ENCODE assay signal across 14 cellular contexts in the genomic region with DNA sequence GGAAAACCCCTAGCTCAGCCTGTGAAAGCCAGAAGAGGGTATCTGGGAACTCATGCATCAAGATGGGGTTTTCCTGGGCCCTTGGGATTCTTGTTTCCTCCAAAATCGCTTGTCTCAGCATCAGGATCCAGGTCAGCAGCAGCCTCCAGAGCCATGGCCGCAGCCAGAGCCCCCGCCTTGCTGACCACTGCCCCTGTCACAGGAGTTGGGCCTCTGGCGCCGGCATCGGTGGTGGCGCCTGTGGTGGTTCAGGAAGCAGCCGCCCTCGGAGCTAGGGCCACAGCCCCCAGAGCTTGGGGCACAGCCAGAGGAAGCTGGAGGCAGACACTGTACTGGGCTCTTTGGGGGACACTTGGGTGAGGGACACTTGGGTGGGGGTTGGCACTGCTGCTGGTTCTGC. TPM values are rescaled to one million over a fixed set of nuclear protein-coding genes. Genes with fewer than 3 reads are reported as not detected.
"Had no signal": no experiment of that assay in that cellular context is flagged by ENCODE, and none has a peak within 500 bp of the region (broad histone marks: within the 10 kb centered on the region; RNA-seq: fewer than 3 reads in every experiment).

No MANE protein-coding gene starts in this region.

RNA-seq across cellular contexts. Expression of a gene that starts 0.8 kb away (rescaled TPM):
- total RNA-seq: activated B cell treated with CpG ODN at 0.5 μM for 24 hours; activated CD4-positive, alpha-beta memory T cell treated with anti-CD3 and anti-CD28 coated beads for 36 hours; activated CD4-positive, alpha-beta memory T cell treated with anti-CD3 and anti-CD28 coated beads, Interleukin-2, amount 10 ng/mL, durations not matched to agents 7 days and 5 days; activated CD4-positive, alpha-beta T cell treated with anti-CD3 and anti-CD28 coated beads for 36 hours; activated CD4-positive, alpha-beta T cell treated with anti-CD3 and anti-CD28 coated beads, Interleukin-2, amount 10 ng/mL, durations not matched to agents 24 days and 14 days; activated CD4-positive, alpha-beta T cell treated with anti-CD3 and anti-CD28 coated beads, Interleukin-2, amount 10 ng/mL, durations not matched to agents 7 days and 5 days; activated CD8-positive, alpha-beta memory T cell treated with anti-CD3 and anti-CD28 coated beads for 36 hours; activated CD8-positive, alpha-beta memory T cell treated with anti-CD3 and anti-CD28 coated beads, Interleukin-2, amount 10 ng/mL, durations not matched to agents 7 days and 5 days; activated CD8-positive, alpha-beta T cell treated with anti-CD3 and anti-CD28 coated beads for 36 hours; activated CD8-positive, alpha-beta T cell treated with anti-CD3 and anti-CD28 coated beads, Interleukin-2, amount 10 ng/mL, durations not matched to agents 7 days and 5 days; T-helper 1 cell treated with Interleukin-12 subunit alpha and Interleukin-12 subunit beta and Interleukin-4 antibody, amounts not matched to agents 30 ng/mL and 1 ng/mL, for 36 hours; T-helper 17 cell; T-helper 2 cell treated with Interferon-gamma antibody and Interleukin-4, amounts not matched to agents 100 ng/mL and 5 ng/mL, for 36 hours; WTC11 had no signal

RNA-seq across cellular contexts. Expression of a gene that starts 12.9 kb away (rescaled TPM):
- total RNA-seq: activated B cell treated with CpG ODN at 0.5 μM for 24 hours; activated CD4-positive, alpha-beta memory T cell treated with anti-CD3 and anti-CD28 coated beads for 36 hours; activated CD4-positive, alpha-beta memory T cell treated with anti-CD3 and anti-CD28 coated beads, Interleukin-2, amount 10 ng/mL, durations not matched to agents 7 days and 5 days; activated CD4-positive, alpha-beta T cell treated with anti-CD3 and anti-CD28 coated beads for 36 hours; activated CD4-positive, alpha-beta T cell treated with anti-CD3 and anti-CD28 coated beads, Interleukin-2, amount 10 ng/mL, durations not matched to agents 24 days and 14 days; activated CD4-positive, alpha-beta T cell treated with anti-CD3 and anti-CD28 coated beads, Interleukin-2, amount 10 ng/mL, durations not matched to agents 7 days and 5 days; activated CD8-positive, alpha-beta memory T cell treated with anti-CD3 and anti-CD28 coated beads for 36 hours; activated CD8-positive, alpha-beta memory T cell treated with anti-CD3 and anti-CD28 coated beads, Interleukin-2, amount 10 ng/mL, durations not matched to agents 7 days and 5 days; activated CD8-positive, alpha-beta T cell treated with anti-CD3 and anti-CD28 coated beads for 36 hours; activated CD8-positive, alpha-beta T cell treated with anti-CD3 and anti-CD28 coated beads, Interleukin-2, amount 10 ng/mL, durations not matched to agents 7 days and 5 days; T-helper 1 cell treated with Interleukin-12 subunit alpha and Interleukin-12 subunit beta and Interleukin-4 antibody, amounts not matched to agents 30 ng/mL and 1 ng/mL, for 36 hours; T-helper 17 cell; T-helper 2 cell treated with Interferon-gamma antibody and Interleukin-4, amounts not matched to agents 100 ng/mL and 5 ng/mL, for 36 hours; WTC11 had no signal

RNA-seq across cellular contexts. Expression of a gene that starts 20.5 kb away (rescaled TPM):
- total RNA-seq: activated B cell treated with CpG ODN at 0.5 μM for 24 hours; activated CD4-positive, alpha-beta memory T cell treated with anti-CD3 and anti-CD28 coated beads for 36 hours; activated CD4-positive, alpha-beta memory T cell treated with anti-CD3 and anti-CD28 coated beads, Interleukin-2, amount 10 ng/mL, durations not matched to agents 7 days and 5 days; activated CD4-positive, alpha-beta T cell treated with anti-CD3 and anti-CD28 coated beads for 36 hours; activated CD4-positive, alpha-beta T cell treated with anti-CD3 and anti-CD28 coated beads, Interleukin-2, amount 10 ng/mL, durations not matched to agents 24 days and 14 days; activated CD4-positive, alpha-beta T cell treated with anti-CD3 and anti-CD28 coated beads, Interleukin-2, amount 10 ng/mL, durations not matched to agents 7 days and 5 days; activated CD8-positive, alpha-beta memory T cell treated with anti-CD3 and anti-CD28 coated beads for 36 hours; activated CD8-positive, alpha-beta memory T cell treated with anti-CD3 and anti-CD28 coated beads, Interleukin-2, amount 10 ng/mL, durations not matched to agents 7 days and 5 days; activated CD8-positive, alpha-beta T cell treated with anti-CD3 and anti-CD28 coated beads for 36 hours; activated CD8-positive, alpha-beta T cell treated with anti-CD3 and anti-CD28 coated beads, Interleukin-2, amount 10 ng/mL, durations not matched to agents 7 days and 5 days; T-helper 1 cell treated with Interleukin-12 subunit alpha and Interleukin-12 subunit beta and Interleukin-4 antibody, amounts not matched to agents 30 ng/mL and 1 ng/mL, for 36 hours; T-helper 17 cell; T-helper 2 cell treated with Interferon-gamma antibody and Interleukin-4, amounts not matched to agents 100 ng/mL and 5 ng/mL, for 36 hours; WTC11 had no signal

RNA-seq across cellular contexts. Expression of a gene that starts 34.1 kb away (rescaled TPM):
- total RNA-seq: activated B cell treated with CpG ODN at 0.5 μM for 24 hours; activated CD4-positive, alpha-beta memory T cell treated with anti-CD3 and anti-CD28 coated beads for 36 hours; activated CD4-positive, alpha-beta memory T cell treated with anti-CD3 and anti-CD28 coated beads, Interleukin-2, amount 10 ng/mL, durations not matched to agents 7 days and 5 days; activated CD4-positive, alpha-beta T cell treated with anti-CD3 and anti-CD28 coated beads for 36 hours; activated CD4-positive, alpha-beta T cell treated with anti-CD3 and anti-CD28 coated beads, Interleukin-2, amount 10 ng/mL, durations not matched to agents 24 days and 14 days; activated CD4-positive, alpha-beta T cell treated with anti-CD3 and anti-CD28 coated beads, Interleukin-2, amount 10 ng/mL, durations not matched to agents 7 days and 5 days; activated CD8-positive, alpha-beta memory T cell treated with anti-CD3 and anti-CD28 coated beads for 36 hours; activated CD8-positive, alpha-beta memory T cell treated with anti-CD3 and anti-CD28 coated beads, Interleukin-2, amount 10 ng/mL, durations not matched to agents 7 days and 5 days; activated CD8-positive, alpha-beta T cell treated with anti-CD3 and anti-CD28 coated beads for 36 hours; activated CD8-positive, alpha-beta T cell treated with anti-CD3 and anti-CD28 coated beads, Interleukin-2, amount 10 ng/mL, durations not matched to agents 7 days and 5 days; T-helper 1 cell treated with Interleukin-12 subunit alpha and Interleukin-12 subunit beta and Interleukin-4 antibody, amounts not matched to agents 30 ng/mL and 1 ng/mL, for 36 hours; T-helper 17 cell; T-helper 2 cell treated with Interferon-gamma antibody and Interleukin-4, amounts not matched to agents 100 ng/mL and 5 ng/mL, for 36 hours; WTC11 had no signal

RNA-seq across cellular contexts. Expression of a gene that starts 43.4 kb away (rescaled TPM):
- total RNA-seq: activated B cell treated with CpG ODN at 0.5 μM for 24 hours; activated CD4-positive, alpha-beta memory T cell treated with anti-CD3 and anti-CD28 coated beads for 36 hours; activated CD4-positive, alpha-beta memory T cell treated with anti-CD3 and anti-CD28 coated beads, Interleukin-2, amount 10 ng/mL, durations not matched to agents 7 days and 5 days; activated CD4-positive, alpha-beta T cell treated with anti-CD3 and anti-CD28 coated beads for 36 hours; activated CD4-positive, alpha-beta T cell treated with anti-CD3 and anti-CD28 coated beads, Interleukin-2, amount 10 ng/mL, durations not matched to agents 24 days and 14 days; activated CD4-positive, alpha-beta T cell treated with anti-CD3 and anti-CD28 coated beads, Interleukin-2, amount 10 ng/mL, durations not matched to agents 7 days and 5 days; activated CD8-positive, alpha-beta memory T cell treated with anti-CD3 and anti-CD28 coated beads for 36 hours; activated CD8-positive, alpha-beta memory T cell treated with anti-CD3 and anti-CD28 coated beads, Interleukin-2, amount 10 ng/mL, durations not matched to agents 7 days and 5 days; activated CD8-positive, alpha-beta T cell treated with anti-CD3 and anti-CD28 coated beads for 36 hours; activated CD8-positive, alpha-beta T cell treated with anti-CD3 and anti-CD28 coated beads, Interleukin-2, amount 10 ng/mL, durations not matched to agents 7 days and 5 days; T-helper 1 cell treated with Interleukin-12 subunit alpha and Interleukin-12 subunit beta and Interleukin-4 antibody, amounts not matched to agents 30 ng/mL and 1 ng/mL, for 36 hours; T-helper 17 cell; T-helper 2 cell treated with Interferon-gamma antibody and Interleukin-4, amounts not matched to agents 100 ng/mL and 5 ng/mL, for 36 hours; WTC11 had no signal
